ENCODE assay signal across 13 cellular contexts in the genomic region with DNA sequence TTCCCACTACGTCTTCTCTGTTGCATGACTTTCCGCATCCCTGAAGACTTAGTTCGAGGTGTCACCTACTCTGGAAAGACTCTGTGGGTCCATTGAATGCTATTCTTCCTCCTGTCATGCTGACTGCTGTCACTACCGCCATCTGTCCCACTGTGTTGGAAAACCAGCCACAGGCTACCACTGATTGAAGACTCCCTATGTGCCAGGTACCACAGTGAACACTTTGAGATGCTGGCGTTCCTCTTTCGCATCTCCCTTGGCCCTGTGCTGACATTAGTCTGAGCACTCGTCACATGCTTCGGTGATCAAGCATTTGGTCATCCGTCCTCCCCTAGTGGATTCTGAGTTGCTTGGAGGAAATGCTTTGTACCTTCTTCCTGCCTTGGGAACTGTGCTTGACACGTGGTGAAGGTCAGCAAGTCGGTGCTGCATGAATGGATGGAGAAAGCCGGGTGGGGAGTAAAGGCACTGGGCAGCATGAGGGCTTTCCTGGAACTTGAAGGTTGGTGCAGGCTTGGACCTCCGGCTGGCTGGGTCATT.
"Had no signal": no experiment of that assay in that cellular context is flagged by ENCODE, and none has a peak within 500 bp of the region (broad histone marks: within the 10 kb centered on the region; RNA-seq: fewer than 3 reads in every experiment).

No MANE protein-coding gene starts in this region.

- H3K27me3 ChIP-seq: body of pancreas, ovary had no signal

- ATAC-seq: body of pancreas, T-helper 17 cell had no signal

- H3K27ac Mint-ChIP-seq: activated naive CD4-positive, alpha-beta T cell treated with anti-CD3 and anti-CD28 coated beads, Interleukin-2, amount 50 U/mL, for 24 hours; activated T-helper 2 cell treated with anti-CD3 and anti-CD28 coated beads, Interferon-gamma antibody, Interleukin-2, Interleukin-4, amounts not matched to agents 10 μg/mL and 5 μg/mL and 100 μg/mL, durations not matched to agents 14 hours and 24 hours and 36 hours; dendritic cell treated with granulocyte-macrophage colony-stimulating factor and Interleukin-4, amounts not matched to agents 40 ng/mL and 50 ng/mL, for 4 days; stimulated activated naive CD8-positive, alpha-beta T cell treated with anti-CD3 and anti-CD28 coated beads, Interleukin-15, Interleukin-2, amounts not matched to agents 100 ng/mL and 50 ng/mL, for 24 hours had no signal

- H3K27ac ChIP-seq: body of pancreas, ovary had no signal

- H3K9me3 ChIP-seq: body of pancreas, ovary had no signal

- H3K27me3 Mint-ChIP-seq: activated naive CD4-positive, alpha-beta T cell treated with anti-CD3 and anti-CD28 coated beads, Interleukin-2, amount 50 U/mL, for 24 hours; central memory CD8-positive, alpha-beta T cell; dendritic cell treated with granulocyte-macrophage colony-stimulating factor and Interleukin-4, amounts not matched to agents 40 ng/mL and 50 ng/mL, for 4 days; stimulated activated naive CD8-positive, alpha-beta T cell treated with anti-CD3 and anti-CD28 coated beads, Interleukin-15, Interleukin-2, amounts not matched to agents 100 ng/mL and 50 ng/mL, for 24 hours; T-helper 17 cell had no signal

- DNase-seq: activated CD4-positive, alpha-beta T cell treated with anti-CD3 and anti-CD28 coated beads, Interleukin-2, amount 50 U/mL, for 1 hour; activated T-cell treated with anti-CD3 and anti-CD28 coated beads for 4 hours; body of pancreas; glutamatergic neuron; ovary; stimulated activated CD4-positive, alpha-beta T cell treated with anti-CD3 and anti-CD28 coated beads, Interleukin-4, amount 100 ng/mL, for 1 hour; stimulated activated CD8-positive, alpha-beta memory T cell treated with anti-CD3 and anti-CD28 coated beads, Interleukin-4, amount 100 ng/mL, for 48 hours; T-helper 17 cell had no signal

- H3K4me3 ChIP-seq: body of pancreas, ovary had no signal

- H3K4me3 Mint-ChIP-seq: activated naive CD4-positive, alpha-beta T cell treated with anti-CD3 and anti-CD28 coated beads, Interleukin-2, amount 50 U/mL, for 24 hours; central memory CD8-positive, alpha-beta T cell; dendritic cell treated with granulocyte-macrophage colony-stimulating factor and Interleukin-4, amounts not matched to agents 40 ng/mL and 50 ng/mL, for 4 days; stimulated activated naive CD8-positive, alpha-beta T cell treated with anti-CD3 and anti-CD28 coated beads, Interleukin-15, Interleukin-2, amounts not matched to agents 100 ng/mL and 50 ng/mL, for 24 hours; T-helper 17 cell had no signal

- H3K9me3 Mint-ChIP-seq: activated naive CD4-positive, alpha-beta T cell treated with anti-CD3 and anti-CD28 coated beads, Interleukin-2, amount 50 U/mL, for 24 hours; activated T-helper 2 cell treated with anti-CD3 and anti-CD28 coated beads, Interferon-gamma antibody, Interleukin-2, Interleukin-4, amounts not matched to agents 10 μg/mL and 5 μg/mL and 100 μg/mL, durations not matched to agents 14 hours and 24 hours and 36 hours; central memory CD8-positive, alpha-beta T cell; dendritic cell treated with granulocyte-macrophage colony-stimulating factor and Interleukin-4, amounts not matched to agents 40 ng/mL and 50 ng/mL, for 4 days; stimulated activated naive CD8-positive, alpha-beta T cell treated with anti-CD3 and anti-CD28 coated beads, Interleukin-15, Interleukin-2, amounts not matched to agents 100 ng/mL and 50 ng/mL, for 24 hours had no signal

- H3K36me3 ChIP-seq: ovary had no signal
